In genomic region chr7:56091591-56091990, GRCh38 we compare ENCODE assay signal across 15 cellular contexts. TPM values are rescaled to one million over a fixed set of nuclear protein-coding genes. Genes with fewer than 3 reads are reported as not detected.
A peak's percentile ranks its signal among the peaks of the same experiment; 100 is the strongest.
DNase-seq lines count a peak whose midpoint lies in the region; ATAC-seq, FAIRE-seq and TF ChIP-seq lines count a peak whose summit lies in the region.
"Had no signal": no experiment of that assay in that cellular context is flagged by ENCODE, and none has a peak within 500 bp of the region (broad histone marks: within the 10 kb centered on the region; RNA-seq: fewer than 3 reads in every experiment).

No MANE protein-coding gene starts in this region.

- DNase-seq in AG09319 (ENCODE audit: extremely low read depth, low read depth) (peak; percentile 39), head of caudate nucleus (peak in 35 of 42 donors; percentile 9 to 82 (median 51)), posterior cingulate gyrus (peak in 9 of 10 donors; percentile 6 to 90 (median 70)), left lobe of liver (ENCODE audit: low spot score) (no peak), H54 (ENCODE audit: insufficient read length, low spot score) (no peak), SKM-1 (lab: John Stamatoyannopoulos, UW; ENCODE audit: unreplicated experiment) (no peak), HuH-7 (ENCODE audit: low spot score) (no peak)
- DNase-seq: activated CD4-positive, alpha-beta T cell treated with anti-CD3 and anti-CD28 coated beads, Interleukin-2, amount 10 ng/mL, durations not matched to agents 24 days and 14 days; activated effector memory CD4-positive, alpha-beta T cell treated with anti-CD3 and anti-CD28 coated beads, Interleukin-2, amount 50 U/mL, for 16 hours; colonic mucosa; EL; upper lobe of right lung had no signal

- FAIRE-seq in H54 (lab: Jason Lieb, UNC) = no peak
- FAIRE-seq: GM18507 had no signal

- intact Hi-C loops in head of caudate nucleus (cut with DNase I) (no loop called here), posterior cingulate gyrus (cut with DNase I) (no loop called here)

- TF ChIP-seq CTCF in AG09319 (IDR thresholded peaks at IDR 0.05; ENCODE audit: low read depth, low read length) = no peak

- ATAC-seq in SK-N-SH treated with all-trans-retinoic acid at 6 μM for 48 hours (peak; percentile 50), left lobe of liver (no peak)

- no peak for TF ChIP-seq POLR2A in H54 (IDR thresholded peaks at IDR 0.05; ENCODE audit: low read depth, low read length)

TF ChIP-seq in SK-N-SH treated with all-trans-retinoic acid at 6 μM for 48 hours, 23 proteins besides CTCF, POLR2A, EP300 and RAD21:
- no peak for TF ChIP-seq CSDC2 (CRISPR knock-in tag; IDR thresholded peaks at IDR 0.05)

RNA-seq across cellular contexts. Expression of gene PHKG1, which starts 1.2 kb away (rescaled TPM):
- 0.78 TPM for total RNA-seq in left lobe of liver

RNA-seq across cellular contexts. Expression of gene CHCHD2, which starts 14.7 kb away (rescaled TPM):
- 189 TPM for total RNA-seq in left lobe of liver

RNA-seq across cellular contexts. Expression of gene NUPR2, which starts 24.6 kb away (rescaled TPM):
- not detected for total RNA-seq in left lobe of liver
- total RNA-seq: activated CD4-positive, alpha-beta T cell treated with anti-CD3 and anti-CD28 coated beads, Interleukin-2, amount 10 ng/mL, durations not matched to agents 24 days and 14 days; progenitor cell of endocrine pancreas had no signal

RNA-seq across cellular contexts. Expression of gene SUMF2, which starts 27.5 kb away (rescaled TPM):
- 83.3 TPM for total RNA-seq in left lobe of liver

RNA-seq across cellular contexts. Expression of gene CCT6A, which starts 40.0 kb away (rescaled TPM):
- 25.7 TPM for total RNA-seq in left lobe of liver

Comparison
In these comparisons a context has a peak if more than half of its experiments do, and no peak if none do; other contexts are left out.
1. DNase-seq: peak in AG09319 (single experiment), head of caudate nucleus (35 of 42) and posterior cingulate gyrus (9 of 10); none in left lobe of liver (single experiment), H54 (single experiment), SKM-1 (single experiment) and HuH-7 (single experiment).